14 cellular contexts compared by ENCODE assay signal in genomic region chr2:197600306-197600705, GRCh38.
DNase-seq lines count a peak whose midpoint lies in the region; ATAC-seq and TF ChIP-seq lines count a peak whose summit lies in the region.
"Had no signal": no experiment of that assay in that cellular context is flagged by ENCODE, and none has a peak within 500 bp of the region (broad histone marks: within the 10 kb centered on the region; RNA-seq: fewer than 3 reads in every experiment).

No MANE protein-coding gene starts in this region.

- H3K27ac ChIP-seq in OCI-LY3 (ENCODE audit: low read length) (no peak overlapping the region), temporal lobe (ENCODE audit: low read depth, low read length) (peak overlapping the region; percentile 6)
- H3K27ac ChIP-seq: C4-2B, GM23248, SJCRH30 had no signal

- no peak for TF ChIP-seq CTCF in OCI-LY3 (IDR thresholded peaks at IDR 0.05; ENCODE audit: low read depth, low read length)

- peaks cover 16% of the 10 kb centered on the region for H3K27me3 Mint-ChIP-seq in activated CD8-positive, alpha-beta memory T cell treated with anti-CD3 and anti-CD28 coated beads, Interleukin-2, amount 10 ng/mL, durations not matched to agents 7 days and 5 days

- CTCF ChIA-PET in activated CD8-positive, alpha-beta memory T cell treated with anti-CD3 and anti-CD28 coated beads, Interleukin-2, amount 10 ng/mL, durations not matched to agents 7 days and 5 days (lab: Charles Lee): interaction anchor here (1.0 kb wide), 1 partner anchor 19 kb away, joined by 3 read pairs; no protein-coding TSS in a partner anchor

- H3K9ac ChIP-seq in OCI-LY3 (ENCODE audit: low read length): no peak overlapping the region
- H3K9ac ChIP-seq: GM23248 had no signal

- no peaks in the 10 kb centered on the region for H3K36me3 Mint-ChIP-seq in activated CD8-positive, alpha-beta memory T cell treated with anti-CD3 and anti-CD28 coated beads, Interleukin-2, amount 10 ng/mL, durations not matched to agents 7 days and 5 days

- H4K20me1 ChIP-seq in OCI-LY3 (ENCODE audit: insufficient read depth, low read length): no peaks in the 10 kb centered on the region

- H3K4me2 ChIP-seq in OCI-LY3 (ENCODE audit: low read length): no peak overlapping the region

- ATAC-seq in GM19025 (IDR thresholded peaks at IDR 0.05; ENCODE audit: low read depth, unreplicated experiment): peak; percentile 27
- ATAC-seq in HG02798 (IDR thresholded peaks at IDR 0.05; ENCODE audit: poor library complexity, unreplicated experiment): peak; percentile 28
- no peak for ATAC-seq in activated CD8-positive, alpha-beta memory T cell treated with anti-CD3 and anti-CD28 coated beads, Interleukin-2, amount 10 ng/mL, durations not matched to agents 7 days and 5 days

- no peak for DNase-seq in activated CD8-positive, alpha-beta memory T cell treated with anti-CD3 and anti-CD28 coated beads, Interleukin-2, amount 10 ng/mL, durations not matched to agents 7 days and 5 days
- DNase-seq in A172 (ENCODE audit: low spot score) (no peak), putamen (ENCODE audit: low spot score) (no peak)
- no peak for DNase-seq in stimulated activated naive CD4-positive, alpha-beta T cell treated with Interleukin-2 at 50 U/mL for 16 hours (lab: John Stamatoyannopoulos, UW)
- DNase-seq: NCI-H748 treated with DMSO at 0.1 percent for 48 hours, T1000 had no signal

- H3K27ac Mint-ChIP-seq in activated CD8-positive, alpha-beta memory T cell treated with anti-CD3 and anti-CD28 coated beads, Interleukin-2, amount 10 ng/mL, durations not matched to agents 7 days and 5 days: no peak overlapping the region

- H3K36me3 ChIP-seq in OCI-LY3 (replicated peaks; ENCODE audit: low read depth, low read length): no peaks in the 10 kb centered on the region
- H3K36me3 ChIP-seq: HAP-1, SJCRH30 had no signal

- H3K79me2 ChIP-seq in OCI-LY3 (ENCODE audit: low read length): no peaks in the 10 kb centered on the region

- H3K4me1 Mint-ChIP-seq in activated CD8-positive, alpha-beta memory T cell treated with anti-CD3 and anti-CD28 coated beads, Interleukin-2, amount 10 ng/mL, durations not matched to agents 7 days and 5 days: peaks cover 2% of the 10 kb centered on the region

- H3K4me3 Mint-ChIP-seq in activated CD8-positive, alpha-beta memory T cell treated with anti-CD3 and anti-CD28 coated beads, Interleukin-2, amount 10 ng/mL, durations not matched to agents 7 days and 5 days: no peak overlapping the region

- peak overlapping the region; percentile 92; the same call in 1 of the 2 replicates for H2AFZ ChIP-seq in OCI-LY3 (ENCODE audit: low read depth, low read length)
- H2AFZ ChIP-seq: GM23248 had no signal

- peaks cover 18% of the 10 kb centered on the region; the same call in 1 of the 2 replicates for H3K4me1 ChIP-seq in OCI-LY3 (ENCODE audit: low read length)
- H3K4me1 ChIP-seq: SJCRH30 had no signal

- no peaks in the 10 kb centered on the region for H3K9me3 Mint-ChIP-seq in activated CD8-positive, alpha-beta memory T cell treated with anti-CD3 and anti-CD28 coated beads, Interleukin-2, amount 10 ng/mL, durations not matched to agents 7 days and 5 days (ENCODE audit: low read depth)

- H3K4me3 ChIP-seq in OCI-LY3 (ENCODE audit: low read length): no peak overlapping the region
- H3K4me3 ChIP-seq: GM23248, HAP-1, SJCRH30 had no signal

- peaks cover 11% of the 10 kb centered on the region; the same call in 1 of the 2 replicates for H3K27me3 ChIP-seq in OCI-LY3 (ENCODE audit: low read depth, low read length)
- H3K27me3 ChIP-seq: SJCRH30 had no signal

- H3K9me3 ChIP-seq in OCI-LY3 (ENCODE audit: insufficient read depth, low read length): no peaks in the 10 kb centered on the region
- H3K9me3 ChIP-seq: HAP-1, SJCRH30 had no signal
